ENCODE assay signal across 1 cellular context in genomic region chrX:115588180-115588579, GRCh38.
TF ChIP-seq lines count a peak whose summit lies in the region.

No MANE protein-coding gene starts in this region.

TF ChIP-seq in IMR-90, 13 proteins besides CTCF, POLR2A, EP300 and RAD21 (continued from another document):
- TF ChIP-seq RCOR1 (IDR thresholded peaks at IDR 0.05; ENCODE audit: insufficient replicate concordance, low read length) (no peak), SMC3 (IDR thresholded peaks at IDR 0.05; ENCODE audit: low read depth, low read length) (no peak), FOS (IDR thresholded peaks at IDR 0.05; ENCODE audit: low read depth, low read length) (no peak), RFX5 (IDR thresholded peaks at IDR 0.05; ENCODE audit: low read depth, low read length) (no peak), BHLHE40 (IDR thresholded peaks at IDR 0.05; ENCODE audit: low read depth, low read length) (no peak), MXI1 (IDR thresholded peaks at IDR 0.05; ENCODE audit: borderline replicate concordance, low read depth, low read length) (no peak), USF2 (IDR thresholded peaks at IDR 0.05; ENCODE audit: low read depth, low read length) (no peak)
